ENCODE assay signal across 9 cellular contexts in genomic region chr6:39029156-39030011, GRCh38. TPM values are rescaled to one million over a fixed set of nuclear protein-coding genes. Genes with fewer than 3 reads are reported as not detected.
A peak's percentile ranks its signal among the peaks of the same experiment; 100 is the strongest.
DNase-seq lines count a peak whose midpoint lies in the region; ATAC-seq and TF ChIP-seq lines count a peak whose summit lies in the region.
"Had no signal": no experiment of that assay in that cellular context is flagged by ENCODE, and none has a peak within 500 bp of the region (broad histone marks: within the 10 kb centered on the region; RNA-seq: fewer than 3 reads in every experiment).

No MANE protein-coding gene starts in this region.

- no peak overlapping the region for H2BK120ac ChIP-seq in IMR-90 (ENCODE audit: low read depth, low read length)

- no peak overlapping the region for H2BK20ac ChIP-seq in IMR-90 (ENCODE audit: low read depth, low read length)

- H3K9me1 ChIP-seq in IMR-90 (ENCODE audit: insufficient read depth, low read length): no peaks in the 10 kb centered on the region

- no peak for TF ChIP-seq POLR2A in IMR-90 (IDR thresholded peaks at IDR 0.05; ENCODE audit: low read depth, low read length)

- no peaks in the 10 kb centered on the region for H3K36me3 Mint-ChIP-seq in activated CD4-positive, alpha-beta memory T cell treated with anti-CD3 and anti-CD28 coated beads, Interleukin-2, amount 10 ng/mL, durations not matched to agents 7 days and 5 days (ENCODE audit: low read depth)
- H3K36me3 Mint-ChIP-seq: CD8-positive, alpha-beta memory T cell had no signal

- CTCF ChIA-PET in IMR-90 (lab: Yijun Ruan, JAX): interaction anchor here (1.1 to 1.5 kb wide), 2 partner anchors 9 to 12 kb away, joined by 3 to 4 read pairs; no protein-coding TSS in a partner anchor
- CTCF ChIA-PET in activated CD4-positive, alpha-beta memory T cell treated with anti-CD3 and anti-CD28 coated beads, Interleukin-2, amount 10 ng/mL, durations not matched to agents 7 days and 5 days (lab: Charles Lee): interaction anchor here (1.5 kb wide), 2 partner anchors 10 to 15 kb away, joined by 3 to 5 read pairs; no protein-coding TSS in a partner anchor

- dilution Hi-C loops in IMR-90 (cut with HindIII; ENCODE audit: low sequenced_read_pairs, unreplicated experiment): no loop called here

- H3K9me3 Mint-ChIP-seq in activated CD4-positive, alpha-beta memory T cell treated with anti-CD3 and anti-CD28 coated beads, Interleukin-2, amount 10 ng/mL, durations not matched to agents 7 days and 5 days: no peaks in the 10 kb centered on the region
- H3K9me3 Mint-ChIP-seq: CD8-positive, alpha-beta memory T cell had no signal

- H2AK9ac ChIP-seq in IMR-90 (replicated peaks; ENCODE audit: low read depth, low read length, poor library complexity): no peak overlapping the region

- H2AK5ac ChIP-seq in IMR-90 (ENCODE audit: low read depth, low read length): no peak overlapping the region

- no peak overlapping the region for H3K56ac ChIP-seq in IMR-90 (ENCODE audit: extremely low read depth, insufficient read depth, low read length)

- H3K9ac ChIP-seq in IMR-90 (ENCODE audit: low read depth, low read length): no peak overlapping the region

- no peak overlapping the region for H2BK5ac ChIP-seq in IMR-90 (ENCODE audit: low read depth, low read length, poor library complexity, severe bottlenecking)

- H3K4me1 Mint-ChIP-seq in activated CD4-positive, alpha-beta memory T cell treated with anti-CD3 and anti-CD28 coated beads, Interleukin-2, amount 10 ng/mL, durations not matched to agents 7 days and 5 days: no peaks in the 10 kb centered on the region
- H3K4me1 Mint-ChIP-seq: CD8-positive, alpha-beta memory T cell had no signal

- H3K27me3 ChIP-seq in IMR-90 (ENCODE audit: control insufficient read depth, insufficient read depth, low read length): no peaks in the 10 kb centered on the region

- BruUV-seq in IMR-90 (replicated peaks; lab: Mats Ljungman, UMichigan): no TSS peak

- H3K4me1 ChIP-seq in IMR-90 (ENCODE audit: control insufficient read depth, insufficient read depth, low read length): no peaks in the 10 kb centered on the region

- no peaks in the 10 kb centered on the region for H3K79me1 ChIP-seq in IMR-90 (ENCODE audit: low read depth in 1 of 2, low read length in 2 of 2)

- H2AFZ ChIP-seq in IMR-90 (replicated peaks; ENCODE audit: low read length, poor library complexity): no peak overlapping the region

- H3K4me3 ChIP-seq in IMR-90 (ENCODE audit: insufficient read depth, low read depth, low read length) (no peak overlapping the region), fibroblast of villous mesenchyme (ENCODE audit: low read depth, low read length) (no peak overlapping the region)

- no peak overlapping the region for H3K23ac ChIP-seq in IMR-90 (ENCODE audit: low read depth, low read length)

- DNase-seq in NCI-H748 (lab: John Stamatoyannopoulos, UW; ENCODE audit: unreplicated experiment) (peak; percentile 30), NCI-H748 treated with DMSO at 0.1 percent for 48 hours (lab: John Stamatoyannopoulos, UW) (no peak), IMR-90 (no peak), fibroblast of villous mesenchyme (ENCODE audit: low read depth) (no peak), inferior parietal cortex (ENCODE audit: extremely low spot score) (no peak)
- DNase-seq in activated CD4-positive, alpha-beta memory T cell treated with anti-CD3 and anti-CD28 coated beads, Interleukin-2, amount 10 ng/mL, durations not matched to agents 7 days and 5 days: peak; percentile 49
- DNase-seq in stimulated activated CD4-positive, alpha-beta T cell treated with anti-CD3 and anti-CD28 coated beads, Interleukin-12 subunit alpha, Interleukin-12 subunit beta, amount 100 ng/mL, for 48 hours (ENCODE audit: low read depth in 2 of 3, low spot score in 1 of 3): peak; percentile 33 to 47 (median 46)

- peak; percentile 41 for TF ChIP-seq RAD21 in IMR-90 (IDR thresholded peaks at IDR 0.05; ENCODE audit: low read length)

- no peak overlapping the region for H3K18ac ChIP-seq in IMR-90 (ENCODE audit: low read depth, low read length)

- ATAC-seq in IMR-90 (ENCODE audit: low read depth) (peak; percentile 90), HG02571 (IDR thresholded peaks at IDR 0.05; ENCODE audit: unreplicated experiment) (no peak)

- no peak overlapping the region for H2BK15ac ChIP-seq in IMR-90 (ENCODE audit: low read depth, low read length)

- no peak overlapping the region for H4K91ac ChIP-seq in IMR-90 (ENCODE audit: insufficient read depth, low read depth, low read length)

- in situ Hi-C loops in IMR-90 (cut with MboI; ENCODE audit: low sequenced_read_pairs): no loop called here

- H3K14ac ChIP-seq in IMR-90 (replicated peaks; ENCODE audit: low read depth, low read length): no peak overlapping the region

- H3K9me3 ChIP-seq in IMR-90 (ENCODE audit: control insufficient read depth, insufficient read depth, low read length): no peaks in the 10 kb centered on the region

- POLR2A ChIA-PET in IMR-90 (lab: Charles Lee; ENCODE audit: unreplicated experiment): no interaction called here
- POLR2A ChIA-PET in activated CD4-positive, alpha-beta memory T cell treated with anti-CD3 and anti-CD28 coated beads, Interleukin-2, amount 10 ng/mL, durations not matched to agents 7 days and 5 days (lab: Charles Lee): no interaction called here

- no peak overlapping the region for H3K27ac ChIP-seq in IMR-90 (ENCODE audit: insufficient read depth, low read length)

- WGBS in IMR-90 (ENCODE audit: extremely low coverage in 2 of 2, insufficient read length in 1 of 2), 2 experiments: 70% methylated on average over 2 of the region's 13 CpGs; no CpG with 5 or more reads in 1 of the 2 experiments

- no peak overlapping the region for H3K4me3 Mint-ChIP-seq in activated CD4-positive, alpha-beta memory T cell treated with anti-CD3 and anti-CD28 coated beads, Interleukin-2, amount 10 ng/mL, durations not matched to agents 7 days and 5 days
- H3K4me3 Mint-ChIP-seq: CD8-positive, alpha-beta memory T cell had no signal

- H3K27ac Mint-ChIP-seq in activated CD4-positive, alpha-beta memory T cell treated with anti-CD3 and anti-CD28 coated beads, Interleukin-2, amount 10 ng/mL, durations not matched to agents 7 days and 5 days: no peak overlapping the region

- no peaks in the 10 kb centered on the region for H4K20me1 ChIP-seq in IMR-90 (ENCODE audit: insufficient read depth, low read length)

- H3K4me2 ChIP-seq in IMR-90 (ENCODE audit: low read depth, low read length): no peak overlapping the region

- H3K4ac ChIP-seq in IMR-90 (ENCODE audit: low read depth, low read length): no peak overlapping the region

- no peaks in the 10 kb centered on the region for H3K36me3 ChIP-seq in IMR-90 (ENCODE audit: control insufficient read depth, insufficient read depth, low read length)

- no peak overlapping the region for H4K8ac ChIP-seq in IMR-90 (ENCODE audit: low read depth in 2 of 2, low read length in 2 of 2)

- H3K27me3 Mint-ChIP-seq in activated CD4-positive, alpha-beta memory T cell treated with anti-CD3 and anti-CD28 coated beads, Interleukin-2, amount 10 ng/mL, durations not matched to agents 7 days and 5 days: peaks cover 37% of the 10 kb centered on the region

- no peak overlapping the region for H4K5ac ChIP-seq in IMR-90 (ENCODE audit: low read depth, low read length)

- intact Hi-C loops in IMR-90 (cut with micrococcal nuclease): no loop called here

- TF ChIP-seq CTCF in IMR-90 (conservative IDR thresholded peaks at IDR 0.05; ENCODE audit: low read depth, low read length) (peak; percentile 41), fibroblast of villous mesenchyme (IDR thresholded peaks at IDR 0.05; ENCODE audit: insufficient read depth, low read depth, low read length) (peak; percentile 81)

TF ChIP-seq in IMR-90, 13 proteins besides CTCF, POLR2A, EP300 and RAD21:
- TF ChIP-seq FOS (IDR thresholded peaks at IDR 0.05; ENCODE audit: low read depth, low read length): no peak
- no peak for TF ChIP-seq MXI1 (IDR thresholded peaks at IDR 0.05; ENCODE audit: borderline replicate concordance, low read depth, low read length)
- TF ChIP-seq CHD1 (IDR thresholded peaks at IDR 0.05; ENCODE audit: low read depth, low read length): no peak
- TF ChIP-seq ELK1 (IDR thresholded peaks at IDR 0.05; ENCODE audit: borderline replicate concordance, low read depth, low read length): no peak
- TF ChIP-seq BHLHE40 (IDR thresholded peaks at IDR 0.05; ENCODE audit: low read depth, low read length): no peak
- TF ChIP-seq SMC3 (IDR thresholded peaks at IDR 0.05; ENCODE audit: low read depth, low read length): no peak
- TF ChIP-seq CEBPB (IDR thresholded peaks at IDR 0.05; ENCODE audit: low read depth, low read length): no peak
- no peak for TF ChIP-seq USF2 (IDR thresholded peaks at IDR 0.05; ENCODE audit: low read depth, low read length)
TF ChIP-seq in IMR-90: peak in this region for 0.

RNA-seq across cellular contexts. Expression of gene GLP1R, which starts 19.2 kb away (rescaled TPM):
- not detected in 2 replicates for total RNA-seq in IMR-90 (2012; rRNA removed)
- not detected in 2 replicates for polyA plus RNA-seq in IMR-90 (2012; rRNA removed)
- not detected in 2 replicates for polyA plus RNA-seq in IMR-90 (2012; cell fraction: cytosol; rRNA removed)
- not detected in 2 replicates for polyA plus RNA-seq in IMR-90 (2012; cell fraction: nucleus; rRNA removed; ENCODE audit: low replicate concordance)
- not detected for total RNA-seq in activated CD4-positive, alpha-beta memory T cell treated with anti-CD3 and anti-CD28 coated beads, Interleukin-2, amount 10 ng/mL, durations not matched to agents 7 days and 5 days
- total RNA-seq in fibroblast of villous mesenchyme: not detected in 2 replicates
- total RNA-seq: CD8-positive, alpha-beta memory T cell had no signal
- polyA plus RNA-seq: CD8-positive, alpha-beta memory T cell had no signal

Comparison
In these comparisons a context has a peak if more than half of its experiments do, and no peak if none do; other contexts are left out.
1. DNase-seq: peak in NCI-H748 (single experiment), activated CD4-positive, alpha-beta memory T cell treated with anti-CD3 and anti-CD28 coated beads, Interleukin-2, amount 10 ng/mL, durations not matched to agents 7 days and 5 days (single experiment) and stimulated activated CD4-positive, alpha-beta T cell treated with anti-CD3 and anti-CD28 coated beads, Interleukin-12 subunit alpha, Interleukin-12 subunit beta, amount 100 ng/mL, for 48 hours (3 of 3); none in NCI-H748 treated with DMSO at 0.1 percent for 48 hours (single experiment), IMR-90 (single experiment), fibroblast of villous mesenchyme (single experiment) and inferior parietal cortex (single experiment).